In the genomic region with DNA sequence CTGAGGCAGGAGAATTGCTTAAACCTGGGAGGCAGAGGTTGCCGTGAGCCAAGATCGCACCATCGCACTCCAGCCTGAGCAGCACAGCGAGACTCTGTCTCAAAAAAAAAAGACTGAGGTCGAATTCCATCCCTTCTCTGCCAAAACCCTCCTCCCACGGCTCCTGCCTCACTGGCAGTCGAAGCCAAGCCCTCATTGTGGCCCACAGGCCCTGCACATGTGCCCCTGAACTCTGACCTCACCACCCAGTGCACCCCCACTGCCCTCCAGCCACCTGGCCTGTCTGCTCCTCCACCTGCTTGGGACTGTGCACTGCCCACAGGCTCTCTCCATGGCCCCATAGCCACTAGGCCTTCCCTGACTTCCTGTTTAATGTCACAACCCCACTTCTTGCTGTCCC, we compare ENCODE assay signal across 21 cellular contexts.
"Had no signal": no experiment of that assay in that cellular context is flagged by ENCODE, and none has a peak within 500 bp of the region (broad histone marks: within the 10 kb centered on the region; RNA-seq: fewer than 3 reads in every experiment).

No MANE protein-coding gene starts in this region.

- H3K27ac Mint-ChIP-seq: natural killer cell; stimulated activated naive CD8-positive, alpha-beta T cell treated with anti-CD3 and anti-CD28 coated beads, Interleukin-15, Interleukin-2, amounts not matched to agents 100 ng/mL and 50 ng/mL, for 24 hours had no signal

- H3K9me3 ChIP-seq: lower lobe of right lung, neutrophil, psoas muscle, transverse colon, upper lobe of right lung, uterus had no signal

- H3K4me3 Mint-ChIP-seq: natural killer cell; stimulated activated naive B cell treated with anti-CD40 and anti-IgM and Interleukin-4, amounts not matched to agents 10 μg/mL and 1 μg/mL and 100 μg/mL, for 72 hours; stimulated activated naive CD8-positive, alpha-beta T cell treated with anti-CD3 and anti-CD28 coated beads, Interleukin-15, Interleukin-2, amounts not matched to agents 100 ng/mL and 50 ng/mL, for 24 hours had no signal

- H3K36me3 ChIP-seq: left ventricle myocardium inferior, lower lobe of right lung, neutrophil, transverse colon, upper lobe of right lung, uterus had no signal

- H3K9ac ChIP-seq: parathyroid adenoma had no signal

- H3K27ac ChIP-seq: coronary artery, left ventricle myocardium inferior, lower lobe of right lung, neutrophil, parathyroid adenoma, psoas muscle, skin epidermis, transverse colon, upper lobe of right lung, uterus had no signal

- ATAC-seq: lower lobe of right lung; natural killer cell; psoas muscle; right cardiac atrium; stimulated activated naive B cell treated with anti-CD40 and anti-IgM and Interleukin-4, amounts not matched to agents 10 μg/mL and 1 μg/mL and 100 μg/mL, for 72 hours; upper lobe of right lung had no signal

- H3K4me1 Mint-ChIP-seq: stimulated activated naive B cell treated with anti-CD40 and anti-IgM and Interleukin-4, amounts not matched to agents 10 μg/mL and 1 μg/mL and 100 μg/mL, for 72 hours had no signal

- H3K9me3 Mint-ChIP-seq: natural killer cell; stimulated activated naive CD8-positive, alpha-beta T cell treated with anti-CD3 and anti-CD28 coated beads, Interleukin-15, Interleukin-2, amounts not matched to agents 100 ng/mL and 50 ng/mL, for 24 hours had no signal

- H3K27me3 Mint-ChIP-seq: stimulated activated naive CD8-positive, alpha-beta T cell treated with anti-CD3 and anti-CD28 coated beads, Interleukin-15, Interleukin-2, amounts not matched to agents 100 ng/mL and 50 ng/mL, for 24 hours had no signal

- H3K27me3 ChIP-seq: neutrophil, transverse colon, upper lobe of right lung, uterus had no signal

- H3K4me1 ChIP-seq: left ventricle myocardium inferior, lower lobe of right lung, parathyroid adenoma, transverse colon, upper lobe of right lung, uterus had no signal

- H3K4me3 ChIP-seq: coronary artery, left ventricle myocardium inferior, lower lobe of right lung, psoas muscle, skin epidermis, transverse colon, upper lobe of right lung, uterus had no signal

- DNase-seq: dermis blood vessel endothelial cell; effector memory CD4-positive, alpha-beta T cell; erythroblast; head of caudate nucleus; kidney; left ventricle myocardium inferior; lower lobe of right lung; natural killer cell; psoas muscle; right cardiac atrium; stimulated activated CD4-positive, alpha-beta T cell treated with anti-CD3 and anti-CD28 coated beads, Interleukin-15, amount 100 ng/mL, for 24 hours; stimulated activated CD4-positive, alpha-beta T cell treated with anti-CD3 and anti-CD28 coated beads, Interleukin-2, amount 100 ng/mL, for 48 hours; stimulated activated naive B cell treated with anti-CD40 and anti-IgM and Interleukin-4, amounts not matched to agents 10 μg/mL and 1 μg/mL and 100 μg/mL, for 72 hours; transverse colon; upper lobe of right lung; uterus had no signal

- H3K36me3 Mint-ChIP-seq: natural killer cell; stimulated activated naive B cell treated with anti-CD40 and anti-IgM and Interleukin-4, amounts not matched to agents 10 μg/mL and 1 μg/mL and 100 μg/mL, for 72 hours had no signal
